ENCODE assay signal across 8 cellular contexts in the genomic region with DNA sequence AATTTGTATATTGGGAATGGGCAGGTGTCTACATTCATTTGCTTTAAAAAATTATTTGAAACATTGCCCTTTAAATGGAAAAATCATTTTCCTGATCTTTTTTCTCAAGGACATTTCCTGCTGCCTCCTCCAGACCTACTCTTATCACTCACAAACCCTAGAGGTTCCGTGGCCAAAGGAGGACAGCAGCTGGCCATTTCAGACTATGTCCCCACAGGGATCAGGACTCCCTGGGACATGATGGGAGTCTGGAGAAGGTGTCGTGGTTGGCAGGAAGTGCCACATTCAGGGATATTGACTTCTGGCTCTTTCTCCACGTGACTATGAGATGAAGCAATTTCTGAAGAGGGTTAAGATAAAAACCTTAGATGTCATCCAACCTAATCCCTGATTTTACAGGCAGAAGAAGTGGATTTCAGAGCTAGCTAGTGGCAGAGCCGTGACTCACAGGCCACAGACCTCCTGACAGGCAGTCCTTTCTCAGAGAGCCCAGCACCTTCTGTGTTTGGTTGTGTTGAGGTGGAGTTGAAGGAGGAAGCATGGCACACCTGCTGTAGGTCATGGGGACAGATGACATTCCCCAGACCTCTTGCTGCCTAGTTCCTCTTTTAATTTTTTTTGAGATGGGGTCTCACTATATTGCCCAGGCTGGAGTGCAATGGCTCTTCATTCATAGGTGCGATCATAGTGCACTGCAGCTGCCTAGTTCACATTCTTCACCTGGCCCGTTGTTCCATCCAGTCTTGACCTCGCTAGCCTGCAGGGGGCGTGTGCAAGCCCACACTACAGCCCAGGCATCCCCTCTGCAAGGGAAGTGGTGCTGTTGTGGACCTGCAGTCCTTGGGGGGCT. TPM values are rescaled to one million over a fixed set of nuclear protein-coding genes. Genes with fewer than 3 reads are reported as not detected.
A peak's percentile ranks its signal among the peaks of the same experiment; 100 is the strongest.
DNase-seq lines count a peak whose midpoint lies in the region; TF ChIP-seq lines count a peak whose summit lies in the region.

No MANE protein-coding gene starts in this region.

- DNase-seq in AG09319 (ENCODE audit: extremely low read depth, low read depth) (no peak), GM13976 (ENCODE audit: low spot score) (no peak), SKM-1 (lab: John Stamatoyannopoulos, UW; ENCODE audit: unreplicated experiment) (peak; percentile 9), iPS-NIHi7 (ENCODE audit: extremely low spot score) (peak; percentile 76), NCI-H524 treated with DMSO at 0.1 percent for 48 hours (lab: John Stamatoyannopoulos, UW) (no peak), MG63 (no peak), GDM1 (lab: John Stamatoyannopoulos, UW) (no peak)
- DNase-seq in effector memory CD4-positive, alpha-beta T cell = no peak

- no peak overlapping the region for H3K4me3 ChIP-seq in effector memory CD4-positive, alpha-beta T cell (ENCODE audit: insufficient read depth, low read depth, low read length, poor library complexity, severe bottlenecking)
- no peak overlapping the region for H3K4me3 ChIP-seq in MG63

- in situ Hi-C loops in GM13976 (cut with MboI; ENCODE audit: low sequenced_read_pairs, unreplicated experiment) = no loop called here

- H3K4me1 ChIP-seq in effector memory CD4-positive, alpha-beta T cell (ENCODE audit: control insufficient read depth, insufficient read depth, low read length, poor library complexity, severe bottlenecking) = peaks cover 13% of the 10 kb centered on the region

- TF ChIP-seq CTCF in AG09319 (IDR thresholded peaks at IDR 0.05; ENCODE audit: low read depth, low read length) (peak; percentile 38), GM13976 (IDR thresholded peaks at IDR 0.05; ENCODE audit: borderline replicate concordance, control extremely low read depth, extremely low read depth, insufficient read depth, missing control alignments) (peak; percentile 63)

- no peak overlapping the region for H3K27ac ChIP-seq in effector memory CD4-positive, alpha-beta T cell (ENCODE audit: insufficient read depth, low read length, poor library complexity, severe bottlenecking)

- H3K36me3 ChIP-seq in effector memory CD4-positive, alpha-beta T cell (ENCODE audit: control insufficient read depth, insufficient read depth, low read length) = no peaks in the 10 kb centered on the region
- no peaks in the 10 kb centered on the region for H3K36me3 ChIP-seq in MG63

- no peaks in the 10 kb centered on the region for H3K9me3 ChIP-seq in effector memory CD4-positive, alpha-beta T cell (ENCODE audit: control insufficient read depth, low read length)
- H3K9me3 ChIP-seq in MG63 = no peaks in the 10 kb centered on the region

- no peaks in the 10 kb centered on the region for H3K27me3 ChIP-seq in effector memory CD4-positive, alpha-beta T cell (replicated peaks; ENCODE audit: control insufficient read depth, insufficient read depth, low read length, poor library complexity, severe bottlenecking)
- H3K27me3 ChIP-seq in MG63 = no peaks in the 10 kb centered on the region

RNA-seq across cellular contexts. Expression of a gene that starts 25.5 kb away (rescaled TPM):
- not detected in 2 replicates for total RNA-seq in MG63 (2014; rRNA removed; shearing (Covaris generic); ENCODE audit: low replicate concordance)

RNA-seq across cellular contexts. Expression of a gene that starts 27.2 kb away (rescaled TPM):
- not detected in 2 replicates for total RNA-seq in MG63 (2014; rRNA removed; shearing (Covaris generic); ENCODE audit: low replicate concordance)

Comparison
In these comparisons a context has a peak if more than half of its experiments do, and no peak if none do; other contexts are left out.
1. DNase-seq: peak in SKM-1 (single experiment) and iPS-NIHi7 (single experiment); none in AG09319 (single experiment), GM13976 (single experiment), effector memory CD4-positive, alpha-beta T cell (0 of 3), NCI-H524 treated with DMSO at 0.1 percent for 48 hours (single experiment), MG63 (single experiment) and GDM1 (single experiment).